Comparison of ENCODE assay signal across 15 cellular contexts in genomic region chr2:33521791-33522281, GRCh38. TPM values are rescaled to one million over a fixed set of nuclear protein-coding genes. Genes with fewer than 3 reads are reported as not detected.
A peak's percentile ranks its signal among the peaks of the same experiment; 100 is the strongest.
DNase-seq lines count a peak whose midpoint lies in the region; ATAC-seq, FAIRE-seq and TF ChIP-seq lines count a peak whose summit lies in the region.
"Had no signal": no experiment of that assay in that cellular context is flagged by ENCODE, and none has a peak within 500 bp of the region (broad histone marks: within the 10 kb centered on the region; RNA-seq: fewer than 3 reads in every experiment).

No MANE protein-coding gene starts in this region.

- intact Hi-C loops in HepG2 (cut with micrococcal nuclease; ENCODE audit: unreplicated experiment) = no loop called here

- H3K27me3 ChIP-seq in thoracic aorta (replicated peaks; ENCODE audit: insufficient read depth) (no peaks in the 10 kb centered on the region), HepG2 (ENCODE audit: control insufficient read depth in 1 of 2, insufficient read depth in 2 of 2, low read length in 2 of 2) (no peaks in the 10 kb centered on the region; a peak in 1 of 5 replicates)
- H3K27me3 ChIP-seq: ascending aorta had no signal

- CTCF ChIA-PET in HepG2 (lab: Yijun Ruan, JAX; ENCODE audit: low intra/inter-chr PET ratio, low total read pairs) = no interaction called here

- TF ChIP-seq RAD21 in HepG2 (CRISPR knock-in tag; IDR thresholded peaks at IDR 0.05) = no peak

- no peak overlapping the region for H3K4me2 ChIP-seq in HepG2 (ENCODE audit: low read depth, low read length)

- BruUV-seq in HepG2 (replicated peaks; lab: Mats Ljungman, UMichigan) = no TSS peak

- DNase-seq in LNCaP clone FGC (ENCODE audit: low read depth) (peak; percentile 11), dermis blood vessel endothelial cell (peak; percentile 90), inferior parietal cortex (ENCODE audit: extremely low spot score) (peak; percentile 62), thoracic aorta (ENCODE audit: low spot score) (peak; percentile 8), HuH-7.5 (ENCODE audit: low spot score) (no peak), HepG2 (ENCODE audit: low spot score) (no peak), MV-4-11 (lab: John Stamatoyannopoulos, UW) (no peak)
- DNase-seq: activated B cell treated with CpG ODN at 0.5 μM for 24 hours; activated T-cell treated with anti-CD3 and anti-CD28 coated beads for 4 hours; islet precursor cell; Kasumi-1; NCI-H226; SHP77; stimulated activated CD4-positive, alpha-beta T cell treated with anti-CD3 and anti-CD28 coated beads, Interleukin-2, amount 100 ng/mL, for 48 hours had no signal

- no peak for TF ChIP-seq POLR2A in HepG2 (IDR thresholded peaks at IDR 0.05; ENCODE audit: insufficient read depth in 1 of 2, low read depth in 2 of 2, low read length in 2 of 2)

- H3K36me3 ChIP-seq in thoracic aorta (no peaks in the 10 kb centered on the region), HepG2 (replicated peaks in 1 of 2; ENCODE audit: control insufficient read depth in 1 of 2, insufficient read depth in 2 of 2, low read length in 2 of 2) (no peaks in the 10 kb centered on the region)
- H3K36me3 ChIP-seq: ascending aorta had no signal

- H3K4me3 ChIP-seq in LNCaP clone FGC (ENCODE audit: low read depth, low read length) (no peak overlapping the region), thoracic aorta (no peak overlapping the region), HepG2 (replicated peaks in 1 of 3; ENCODE audit: insufficient read depth in 1 of 3, low read depth in 2 of 3, low read length in 3 of 3) (no peak overlapping the region)
- H3K4me3 ChIP-seq: ascending aorta had no signal

- no peak for TF ChIP-seq EP300 in HepG2 (IDR thresholded peaks at IDR 0.05; ENCODE audit: low read depth in 2 of 2, low read length in 2 of 2)
- TF ChIP-seq EP300 in HepG2 (CRISPR knock-in tag; IDR thresholded peaks at IDR 0.05; ENCODE audit: borderline replicate concordance) = no peak

- no peak for ATAC-seq in thoracic aorta (ENCODE audit: insufficient number of reproducible peaks, low FRiP score, low read depth)
- ATAC-seq in HepG2 = no peak

- TF ChIP-seq CTCF in LNCaP clone FGC (IDR thresholded peaks at IDR 0.05; ENCODE audit: control insufficient read depth, extremely low read depth, insufficient read depth) (no peak), thoracic aorta (IDR thresholded peaks at IDR 0.05) (no peak), HepG2 (CRISPR knock-in tag; IDR thresholded peaks at IDR 0.05) (no peak)

- no peak overlapping the region for H2AFZ ChIP-seq in HepG2 (ENCODE audit: low read length)

- no peaks in the 10 kb centered on the region for H4K20me1 ChIP-seq in HepG2 (ENCODE audit: insufficient read depth, low read length)

- no peak overlapping the region for H3K9ac ChIP-seq in HepG2 (ENCODE audit: insufficient read depth, low read depth, low read length)

- 11% methylated on average over 1 of the region's 1 CpG for WGBS in HepG2 (ENCODE audit: low lambda C conversion rate)

- POLR2A ChIA-PET in HepG2 (lab: Yijun Ruan, JAX) = no interaction called here

- H3K9me3 ChIP-seq in thoracic aorta = no peaks in the 10 kb centered on the region
- no peaks in the 10 kb centered on the region for H3K9me3 ChIP-seq in HepG2 (ENCODE audit: low read length)
- H3K9me3 ChIP-seq: ascending aorta had no signal

- H3K79me2 ChIP-seq in HepG2 (ENCODE audit: insufficient read depth, low read length) = no peaks in the 10 kb centered on the region

- H3K4me1 ChIP-seq in thoracic aorta (ENCODE audit: control insufficient read depth in 1 of 2, low read depth in 2 of 2) (peaks cover 13 to 20% of the 10 kb centered on the region in 2 donors), HepG2 (ENCODE audit: insufficient read depth, low read length) (no peaks in the 10 kb centered on the region)

- H3K27ac ChIP-seq in thoracic aorta = no peak overlapping the region
- no peak overlapping the region for H3K27ac ChIP-seq in HepG2 (ENCODE audit: extremely low read length, insufficient read depth, low read length)
- H3K27ac ChIP-seq: ascending aorta had no signal

- FAIRE-seq in HepG2 (lab: Jason Lieb, UNC) = no peak

- in situ Hi-C loops in HepG2 (cut with HindIII; ENCODE audit: extremely low pct_ligation_motif_present, low pct_unique_long_range_greater_than_20kb) = no loop called here

TF ChIP-seq in HepG2, 621 proteins besides CTCF, POLR2A, EP300 and RAD21:
- TF ChIP-seq TEAD2 (CRISPR knock-in tag; IDR thresholded peaks at IDR 0.05) (no peak), FOSL2 (CRISPR knock-in tag; IDR thresholded peaks at IDR 0.05) (no peak), MXD4 (CRISPR knock-in tag; IDR thresholded peaks at IDR 0.05) (no peak), ZNF350 (CRISPR knock-in tag; IDR thresholded peaks at IDR 0.05; ENCODE audit: borderline replicate concordance, low read depth) (no peak), ZNF792 (CRISPR knock-in tag; IDR thresholded peaks at IDR 0.05) (no peak), TEF (CRISPR knock-in tag; IDR thresholded peaks at IDR 0.05) (no peak), ELF4 (CRISPR knock-in tag; IDR thresholded peaks at IDR 0.05; ENCODE audit: borderline replicate concordance) (no peak), HES4 (CRISPR knock-in tag; IDR thresholded peaks at IDR 0.05; ENCODE audit: borderline replicate concordance) (no peak), HNRNPUL1 (IDR thresholded peaks at IDR 0.05; ENCODE audit: low read depth, low read length) (no peak), ATF4 (CRISPR knock-in tag; IDR thresholded peaks at IDR 0.05) (no peak), TRIM24 (CRISPR knock-in tag; IDR thresholded peaks at IDR 0.05) (no peak), NFYC (CRISPR knock-in tag; IDR thresholded peaks at IDR 0.05) (no peak), SIN3A (IDR thresholded peaks at IDR 0.05; ENCODE audit: borderline replicate concordance, low read depth, low read length) (no peak), SNAPC2 (CRISPR knock-in tag; IDR thresholded peaks at IDR 0.05) (no peak), ATAD3A (CRISPR knock-in tag; IDR thresholded peaks at IDR 0.05) (no peak), ZSCAN31 (CRISPR knock-in tag; IDR thresholded peaks at IDR 0.05; ENCODE audit: low read depth) (no peak), ZNF749 (CRISPR knock-in tag; IDR thresholded peaks at IDR 0.05; ENCODE audit: borderline replicate concordance) (no peak), JARID2 (CRISPR knock-in tag; IDR thresholded peaks at IDR 0.05; ENCODE audit: insufficient replicate concordance) (no peak), ISL2 (CRISPR knock-in tag; IDR thresholded peaks at IDR 0.05) (no peak)

RNA-seq across cellular contexts. Expression of gene RASGRP3, which starts 45.4 kb away (rescaled TPM):
- total RNA-seq in dermis blood vessel endothelial cell (202 and 255 TPM in 2 replicates), thoracic aorta (10 to 100 TPM; 16.2 to 22.1 TPM), HepG2 (2016; rRNA removed; fragmentation: Illumina TruSeq; extraction: Trizol) (not detected in 2 replicates)
- total RNA-seq in HepG2 (2016; cell fraction: cytosol; rRNA removed; fragmentation: Illumina TruSeq; extraction: Trizol; ENCODE audit: low read depth) = not detected in 2 replicates
- total RNA-seq in HepG2 (2016; cell fraction: insoluble cytoplasmic fraction; rRNA removed; fragmentation: Illumina TruSeq; extraction: Trizol) = 0.02 TPM in 1 of 2 replicates, not detected in the other
- not detected in 2 replicates for total RNA-seq in HepG2 (2016; cell fraction: membrane; rRNA removed; fragmentation: Illumina TruSeq; extraction: Trizol)
- not detected in 2 replicates for total RNA-seq in HepG2 (2016; cell fraction: nucleus; rRNA removed; fragmentation: Illumina TruSeq; extraction: Trizol)
- polyA plus RNA-seq in HepG2 (2011; rRNA removed) = 0.01 and 0.27 TPM in 2 replicates
- polyA plus RNA-seq in HepG2 (2011; cell fraction: cytosol; rRNA removed) = 0.08 TPM in 1 of 2 replicates, not detected in the other
- not detected in 2 replicates for polyA plus RNA-seq in HepG2 (2011; cell fraction: nucleus; rRNA removed)
- not detected in 2 replicates for polyA plus RNA-seq in HepG2 (2012)
- polyA plus RNA-seq in HepG2 (2016; cell fraction: cytosol; fragmentation: Illumina TruSeq; extraction: Trizol; ENCODE audit: low read depth) = not detected in 2 replicates
- polyA plus RNA-seq in HepG2 (2016; cell fraction: insoluble cytoplasmic fraction; fragmentation: Illumina TruSeq; extraction: Trizol; ENCODE audit: low read depth) = not detected in 2 replicates
- polyA plus RNA-seq in HepG2 (2016; cell fraction: membrane; fragmentation: Illumina TruSeq; extraction: Trizol; ENCODE audit: low read depth) = not detected in 2 replicates
- not detected in 2 replicates for polyA plus RNA-seq in HepG2 (2016; cell fraction: nucleus; fragmentation: Illumina TruSeq; extraction: Trizol; ENCODE audit: insufficient read depth, low read depth)
- not detected in 2 replicates for polyA minus RNA-seq in HepG2 (2011; rRNA and poly(A)+ RNA removed; ENCODE audit: low replicate concordance)
- polyA minus RNA-seq in HepG2 (2011; cell fraction: cytosol; rRNA and poly(A)+ RNA removed) = not detected in 2 replicates
- not detected in 2 replicates for polyA minus RNA-seq in HepG2 (2011; cell fraction: nucleus; rRNA and poly(A)+ RNA removed)

Comparison
In these comparisons a context has a peak if more than half of its experiments do, and no peak if none do; other contexts are left out.
1. DNase-seq: peak in LNCaP clone FGC (single experiment), dermis blood vessel endothelial cell (single experiment), inferior parietal cortex (single experiment) and thoracic aorta (single experiment); none in HuH-7.5 (single experiment), HepG2 (single experiment) and MV-4-11 (single experiment).
2. RNA of gene RASGRP3, which starts 45.4 kb away (total RNA-seq): 202 to 255 TPM in dermis blood vessel endothelial cell and 16.2 to 22.1 TPM in thoracic aorta; 0.02 TPM in HepG2; every median in the first group is over 10 times any median in the second.